ENCODE assay signal across 8 cellular contexts in the genomic region with DNA sequence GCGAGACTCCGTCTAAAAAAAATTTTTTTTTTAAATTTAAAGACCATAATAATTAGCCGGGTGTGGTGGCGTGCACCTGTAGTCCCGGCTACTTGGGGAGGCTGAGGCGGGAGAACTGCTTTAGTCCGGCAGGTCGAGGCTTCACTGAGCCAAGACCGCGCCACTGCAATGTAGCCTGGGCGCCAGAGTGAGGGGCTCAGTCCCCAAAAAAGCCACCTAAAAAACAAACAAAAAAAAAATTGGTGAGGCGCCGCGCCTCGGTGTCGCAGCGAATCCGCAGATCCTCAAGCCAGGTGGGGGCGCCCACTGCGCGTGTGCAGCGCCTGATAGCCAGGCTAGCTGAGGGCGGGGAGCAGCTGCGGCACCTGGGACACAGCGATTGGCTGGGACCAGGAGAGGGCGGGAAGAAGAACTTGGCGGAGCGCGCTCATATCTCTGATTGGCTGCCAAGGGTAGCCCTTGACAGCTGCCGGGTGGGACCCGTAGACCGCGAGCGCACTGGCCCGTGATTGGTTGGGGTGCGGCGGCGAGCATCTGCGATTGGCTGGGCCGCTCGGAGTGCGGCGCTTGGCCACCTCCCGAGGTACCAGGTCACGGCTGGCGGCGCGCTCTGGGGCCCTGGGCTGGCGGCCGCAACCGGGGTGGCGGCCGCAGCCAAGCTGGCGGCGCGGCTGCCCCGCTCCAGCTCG. TPM values are rescaled to one million over a fixed set of nuclear protein-coding genes. Genes with fewer than 3 reads are reported as not detected.
A peak's percentile ranks its signal among the peaks of the same experiment; 100 is the strongest.
DNase-seq lines count a peak whose midpoint lies in the region; ATAC-seq and TF ChIP-seq lines count a peak whose summit lies in the region.

No MANE protein-coding gene starts in this region.

- H3K9me3 ChIP-seq in SJCRH30 (replicated peaks) (no peaks in the 10 kb centered on the region), ovary (no peaks in the 10 kb centered on the region), tibial artery (no peaks in the 10 kb centered on the region)

- H3K4me1 ChIP-seq in SJCRH30: peaks cover 14% of the 10 kb centered on the region
- no peaks in the 10 kb centered on the region for H3K4me1 ChIP-seq in ovary (ENCODE audit: insufficient read depth)
- H3K4me1 ChIP-seq in tibial artery: peaks cover 0 to 5% (median 4%) of the 10 kb centered on the region in 4 donors

- WGBS in ovary, 3 donors: 5 to 11% (median 9%) methylated on average over 31 to 58 of the region's 58 CpGs

- H3K27me3 ChIP-seq in SJCRH30 (peaks cover 37% of the 10 kb centered on the region), ovary (peaks cover 8% of the 10 kb centered on the region), tibial artery (peaks cover 0 to 64% of the 10 kb centered on the region in 2 donors)

- H3K36me3 ChIP-seq in SJCRH30: no peaks in the 10 kb centered on the region
- no peaks in the 10 kb centered on the region for H3K36me3 ChIP-seq in ovary
- no peaks in the 10 kb centered on the region for H3K36me3 ChIP-seq in tibial artery

- intact Hi-C loops in ovary (cut with DNase I) (no loop called here), tibial artery (cut with DNase I; ENCODE audit: low total_unique reads) (loop anchor here (2.0 kb wide), 1 partner anchor 25 kb away; no protein-coding TSS in a partner anchor)

- H3K4me3 ChIP-seq in GM12864 (ENCODE audit: low read depth, low read length) (no peak overlapping the region; the same call in 1 of the 2 replicates), NB4 (ENCODE audit: low read depth, low read length) (no peak overlapping the region), SJCRH30 (no peak overlapping the region), ovary (no peak overlapping the region), tibial artery (peak overlapping the region; percentile 19 to 35)

- ATAC-seq in HG02610 (IDR thresholded peaks at IDR 0.05; ENCODE audit: unreplicated experiment): peak; percentile 98

- H3K27ac ChIP-seq in SJCRH30 (no peak overlapping the region), ovary (no peak overlapping the region), tibial artery (no peak overlapping the region)

- TF ChIP-seq CTCF in GM12864 (IDR thresholded peaks at IDR 0.05; ENCODE audit: low read depth, low read length, missing control alignments) (peak; percentile 34), NB4 (IDR thresholded peaks at IDR 0.05; ENCODE audit: low read depth, low read length) (peak; percentile 33), ovary (IDR thresholded peaks at IDR 0.05) (peak in 1 of 3 donors; percentile 52), tibial artery (IDR thresholded peaks at IDR 0.05) (peak; percentile 40 to 51)

- TF ChIP-seq EP300 in ovary (IDR thresholded peaks at IDR 0.05): no peak

- DNase-seq in GM12864 (ENCODE audit: low read depth): peak; percentile 96
- DNase-seq in NB4 (ENCODE audit: low read depth): peak; percentile 99
- DNase-seq in SJCRH30: peak; percentile 98
- DNase-seq in activated gamma-delta T cell (lab: John Stamatoyannopoulos, UW): peak; percentile 94
- DNase-seq in foreskin melanocyte: peak; percentile 92
- DNase-seq in ovary: peak; percentile 85 to 92 (median 86)
- peak; percentile 91 to 97 for DNase-seq in tibial artery

- TF ChIP-seq POLR2A in NB4 (IDR thresholded peaks at IDR 0.05; ENCODE audit: extremely low read depth, insufficient read length) (no peak), ovary (IDR thresholded peaks at IDR 0.05) (no peak)

RNA-seq across cellular contexts. Expression of a gene that starts 9.0 kb away (rescaled TPM):
- not detected in 2 replicates for total RNA-seq in SJCRH30 (2014; rRNA removed; shearing (Covaris generic))
- under 1 TPM in 4 of 7 donors, not detected in 3; 0.11 to 0.24 (median 0.19) TPM for total RNA-seq in ovary
- not detected for polyA plus RNA-seq in ovary

RNA-seq across cellular contexts. Expression of a gene that starts 14.3 kb away (rescaled TPM):
- total RNA-seq in SJCRH30 (2014; rRNA removed; shearing (Covaris generic)): not detected in 2 replicates
- total RNA-seq in ovary: 1 to 10 TPM in 1 of 7 donors, not detected in 6; 1.8 TPM
- polyA plus RNA-seq in ovary: not detected

RNA-seq across cellular contexts. Expression of a gene that starts 16.4 kb away (rescaled TPM):
- total RNA-seq in SJCRH30 (2014; rRNA removed; shearing (Covaris generic)): 29.0 and 32.1 TPM in 2 replicates
- total RNA-seq in ovary: 10 to 100 TPM in 2 of 7 donors, 1 to 10 TPM in 5; 3.7 to 52.5 (median 8.6) TPM
- polyA plus RNA-seq in ovary: 1 to 10 TPM; 7.9 to 8.1 TPM

RNA-seq across cellular contexts. Expression of a gene that starts 20.0 kb away (rescaled TPM):
- total RNA-seq in SJCRH30 (2014; rRNA removed; shearing (Covaris generic)): 16.8 and 18.9 TPM in 2 replicates
- 10 to 100 TPM; 15.9 to 73.1 (median 55.1) TPM for total RNA-seq in ovary
- polyA plus RNA-seq in ovary: 10 to 100 TPM; 27.5 to 82.0 TPM

RNA-seq across cellular contexts. Expression of a gene that starts 20.1 kb away (rescaled TPM):
- total RNA-seq in SJCRH30 (2014; rRNA removed; shearing (Covaris generic)): 25.5 and 29.4 TPM in 2 replicates
- total RNA-seq in ovary: 10 to 100 TPM in 6 of 7 donors, 1 to 10 TPM in 1; 6.7 to 21.0 (median 15.6) TPM
- 10 to 100 TPM in 1 of 2 donors, 1 to 10 TPM in 1; 3.5 to 14.3 TPM for polyA plus RNA-seq in ovary

Comparison
In these comparisons a context has a peak if more than half of its experiments do, and no peak if none do; other contexts are left out.
1. H3K4me3 ChIP-seq: peak in tibial artery (2 of 2); none in GM12864 (single experiment), NB4 (single experiment), SJCRH30 (single experiment) and ovary (single experiment).
2. Peak in every context shown above with its lines, with median percentiles within 50 percentile points of each other: DNase-seq.